Comparison of ENCODE assay signal across 8 cellular contexts in the genomic region with DNA sequence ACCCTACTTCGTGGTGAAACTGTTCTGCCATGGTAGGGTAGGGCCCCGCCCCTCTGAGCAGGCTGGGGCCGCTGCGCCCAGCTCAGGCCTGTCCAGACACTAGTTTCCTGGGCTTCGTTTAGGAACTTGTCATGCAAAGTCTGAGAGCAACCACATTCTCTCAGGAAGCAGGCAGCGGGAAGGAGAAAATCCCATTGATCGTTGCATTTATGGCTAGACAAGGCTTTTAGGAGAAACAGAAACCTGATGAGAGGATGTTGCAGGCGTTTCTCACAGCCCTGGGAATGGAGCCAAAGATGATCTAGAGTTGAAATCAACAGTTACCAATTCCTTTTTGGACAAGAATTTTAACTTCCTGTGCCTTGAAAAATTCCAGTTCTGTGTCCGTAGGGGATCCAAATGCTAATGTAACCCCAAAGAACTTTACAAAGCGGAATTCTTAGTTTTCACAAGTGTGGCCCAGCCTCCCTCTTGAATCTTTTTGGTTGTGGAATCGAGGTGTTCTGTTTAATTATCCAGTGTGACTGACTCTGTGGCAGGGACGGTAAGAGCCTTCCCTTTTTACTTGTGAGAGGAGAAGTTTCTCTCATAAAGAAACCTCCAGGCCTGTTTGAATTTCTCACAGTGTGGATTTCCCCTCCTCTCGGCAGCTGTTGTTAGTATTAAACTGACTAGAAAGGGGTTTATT. TPM values are rescaled to one million over a fixed set of nuclear protein-coding genes. Genes with fewer than 3 reads are reported as not detected.
DNase-seq lines count a peak whose midpoint lies in the region; ATAC-seq and TF ChIP-seq lines count a peak whose summit lies in the region.

No MANE protein-coding gene starts in this region.

- 57 to 65% methylated on average over 12 to 13 of the region's 13 CpGs for WGBS in ectodermal cell, 2 experiments

- in situ Hi-C loops in ACHN (cut with HindIII; ENCODE audit: low pct_ligation_motif_present, low pct_unique_long_range_greater_than_20kb, low sequenced_read_pairs) = no loop called here

- H3K36me3 Mint-ChIP-seq in naive thymus-derived CD4-positive, alpha-beta T cell = no peaks in the 10 kb centered on the region

- peaks cover 0 to 8% (median 0%) of the 10 kb centered on the region in 5 donors for H3K27me3 Mint-ChIP-seq in naive thymus-derived CD4-positive, alpha-beta T cell

- TF ChIP-seq CTCF in AG10803 (conservative IDR thresholded peaks at IDR 0.05; ENCODE audit: low read length) = no peak

- peak overlapping the region; percentile 44 for H3K27ac ChIP-seq in ectodermal cell (ENCODE audit: insufficient read depth, low read depth, low read length, poor library complexity, severe bottlenecking)
- no peak overlapping the region for H3K27ac ChIP-seq in naive thymus-derived CD4-positive, alpha-beta T cell (ENCODE audit: low read depth, low read length)

- H3K4me3 Mint-ChIP-seq in naive thymus-derived CD4-positive, alpha-beta T cell = no peak overlapping the region

- no peaks in the 10 kb centered on the region for H3K36me3 ChIP-seq in ectodermal cell (ENCODE audit: control insufficient read depth, insufficient read depth, low read length)
- H3K36me3 ChIP-seq in naive thymus-derived CD4-positive, alpha-beta T cell (ENCODE audit: control insufficient read depth in 2 of 3, insufficient read depth in 3 of 3, low read length in 3 of 3) = no peaks in the 10 kb centered on the region

- H3K9me3 Mint-ChIP-seq in naive thymus-derived CD4-positive, alpha-beta T cell = no peaks in the 10 kb centered on the region

- ATAC-seq in GM19463 (IDR thresholded peaks at IDR 0.05; ENCODE audit: unreplicated experiment) = peak; percentile 55
- peak; percentile 47 for ATAC-seq in HG03565 (IDR thresholded peaks at IDR 0.05; ENCODE audit: unreplicated experiment)
- peak; percentile 40 for ATAC-seq in naive thymus-derived CD4-positive, alpha-beta T cell

- H3K4me1 ChIP-seq in ectodermal cell (ENCODE audit: control insufficient read depth, insufficient read depth, low read length) = peaks cover 11% of the 10 kb centered on the region
- no peaks in the 10 kb centered on the region for H3K4me1 ChIP-seq in naive thymus-derived CD4-positive, alpha-beta T cell (ENCODE audit: control insufficient read depth in 2 of 2, insufficient read depth in 2 of 2, low read length in 2 of 2)

- H3K4me1 Mint-ChIP-seq in naive thymus-derived CD4-positive, alpha-beta T cell = peaks cover 0 to 12% (median 0%) of the 10 kb centered on the region in 7 donors

- CTCF ChIA-PET in naive thymus-derived CD4-positive, alpha-beta T cell (lab: Charles Lee) = no interaction called here

- H3K4me3 ChIP-seq in AG10803 (ENCODE audit: low read length) (peak overlapping the region; percentile 26), ectodermal cell (ENCODE audit: insufficient read depth, low read depth, low read length) (no peak overlapping the region)
- no peak overlapping the region for H3K4me3 ChIP-seq in naive thymus-derived CD4-positive, alpha-beta T cell (ENCODE audit: low read length)

- POLR2A ChIA-PET in naive thymus-derived CD4-positive, alpha-beta T cell (lab: Charles Lee) = no interaction called here

- no peaks in the 10 kb centered on the region for H3K9me3 ChIP-seq in ectodermal cell (ENCODE audit: control insufficient read depth, low read length)
- H3K9me3 ChIP-seq in naive thymus-derived CD4-positive, alpha-beta T cell (ENCODE audit: control insufficient read depth in 2 of 3, low read length in 3 of 3) = no peaks in the 10 kb centered on the region

- no peak overlapping the region for H3K27ac Mint-ChIP-seq in naive thymus-derived CD4-positive, alpha-beta T cell

- H3K27me3 ChIP-seq in ectodermal cell (ENCODE audit: control insufficient read depth, insufficient read depth, low read length, poor library complexity, severe bottlenecking) = no peaks in the 10 kb centered on the region
- H3K27me3 ChIP-seq in naive thymus-derived CD4-positive, alpha-beta T cell (ENCODE audit: control insufficient read depth in 2 of 2, insufficient read depth in 2 of 2, low read length in 2 of 2) = no peaks in the 10 kb centered on the region

- intact Hi-C loops in naive thymus-derived CD4-positive, alpha-beta T cell (cut with micrococcal nuclease) = no loop called here

- DNase-seq in AG10803 (ENCODE audit: low read depth) (peak; percentile 78), DMS153 treated with DMSO at 0.1 percent for 48 hours (lab: John Stamatoyannopoulos, UW; ENCODE audit: unreplicated experiment) (no peak), ACHN (no peak), NCI-H146 treated with DMSO at 0.1 percent for 48 hours (lab: John Stamatoyannopoulos, UW; ENCODE audit: unreplicated experiment) (no peak)
- DNase-seq in naive thymus-derived CD4-positive, alpha-beta T cell = no peak

RNA-seq across cellular contexts. Expression of a gene that starts 4.5 kb away (rescaled TPM):
- polyA plus RNA-seq in ectodermal cell (2013, experiment 1 of 4) = not detected
- not detected for polyA plus RNA-seq in ectodermal cell (2013, experiment 2 of 4)
- polyA plus RNA-seq in ectodermal cell (2013, experiment 3 of 4) = not detected
- not detected for polyA plus RNA-seq in ectodermal cell (2013, experiment 4 of 4)
- not detected for total RNA-seq in naive thymus-derived CD4-positive, alpha-beta T cell
- polyA plus RNA-seq in naive thymus-derived CD4-positive, alpha-beta T cell = not detected

RNA-seq across cellular contexts. Expression of a gene that starts 11.5 kb away (rescaled TPM):
- not detected for polyA plus RNA-seq in ectodermal cell (2013, experiment 1 of 4)
- polyA plus RNA-seq in ectodermal cell (2013, experiment 2 of 4) = not detected
- not detected for polyA plus RNA-seq in ectodermal cell (2013, experiment 3 of 4)
- not detected for polyA plus RNA-seq in ectodermal cell (2013, experiment 4 of 4)
- 1 to 10 TPM in 1 of 5 experiments, under 1 TPM in 1, not detected in 3; 0.32 to 2.3 TPM for total RNA-seq in naive thymus-derived CD4-positive, alpha-beta T cell
- polyA plus RNA-seq in naive thymus-derived CD4-positive, alpha-beta T cell = not detected

RNA-seq across cellular contexts. Expression of a gene that starts 21.1 kb away (rescaled TPM):
- 45.3 TPM for polyA plus RNA-seq in ectodermal cell (2013, experiment 1 of 4)
- 55.2 TPM for polyA plus RNA-seq in ectodermal cell (2013, experiment 2 of 4)
- polyA plus RNA-seq in ectodermal cell (2013, experiment 3 of 4) = 35.8 TPM
- 38.9 TPM for polyA plus RNA-seq in ectodermal cell (2013, experiment 4 of 4)
- total RNA-seq in naive thymus-derived CD4-positive, alpha-beta T cell = 10 to 100 TPM; 32.6 to 65.1 (median 52.9) TPM
- 100 to 1,000 TPM in 1 of 2 donors, 10 to 100 TPM in 1; 96.6 to 118 TPM for polyA plus RNA-seq in naive thymus-derived CD4-positive, alpha-beta T cell

RNA-seq across cellular contexts. Expression of a gene that starts 24.0 kb away (rescaled TPM):
- polyA plus RNA-seq in ectodermal cell (2013, experiment 1 of 4) = not detected
- polyA plus RNA-seq in ectodermal cell (2013, experiment 2 of 4) = not detected
- 0.27 TPM for polyA plus RNA-seq in ectodermal cell (2013, experiment 3 of 4)
- not detected for polyA plus RNA-seq in ectodermal cell (2013, experiment 4 of 4)
- not detected for total RNA-seq in naive thymus-derived CD4-positive, alpha-beta T cell
- not detected for polyA plus RNA-seq in naive thymus-derived CD4-positive, alpha-beta T cell
